Comparison of ENCODE assay signal across 8 cellular contexts in the genomic region with DNA sequence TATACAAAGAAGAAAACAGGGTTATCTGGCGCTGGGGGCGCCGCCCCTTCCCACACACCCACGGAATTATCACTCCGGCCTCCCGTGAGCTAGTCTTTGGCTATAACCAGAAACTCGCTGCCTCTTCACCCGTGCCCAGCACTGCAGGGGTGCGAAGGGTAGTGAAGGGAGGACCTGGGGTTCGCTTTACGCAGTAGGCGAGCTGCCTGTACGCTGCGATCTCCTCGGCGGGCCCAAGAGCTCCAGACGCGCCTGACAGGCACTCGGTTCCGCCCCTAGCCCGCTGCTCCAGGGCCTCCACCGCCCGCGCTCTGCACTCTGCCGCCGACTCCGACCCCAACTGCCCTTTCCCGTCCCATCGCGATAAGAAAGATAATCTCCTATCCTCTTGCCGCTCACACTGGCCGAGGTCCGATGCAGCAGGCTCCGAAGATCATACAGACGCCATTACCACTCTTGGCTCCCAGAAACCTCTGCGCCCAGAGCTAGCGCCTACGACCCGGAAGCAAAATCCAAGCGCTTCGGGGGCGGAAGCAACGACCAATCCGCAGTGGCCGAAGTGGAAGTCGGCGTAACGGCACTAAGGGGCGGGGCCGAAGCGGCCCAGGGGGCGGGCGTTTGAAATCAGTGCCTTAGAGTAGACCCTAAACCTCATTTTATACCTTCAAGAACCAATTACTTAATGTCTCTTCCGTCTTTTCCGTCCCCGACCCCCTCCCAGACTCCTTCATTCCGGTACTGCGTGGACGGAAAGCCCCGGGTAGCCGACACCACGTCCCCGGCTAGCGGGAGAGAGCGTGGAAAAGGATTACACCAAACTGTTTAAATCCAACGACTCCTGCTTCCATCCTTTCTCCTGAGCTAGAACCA. TPM values are rescaled to one million over a fixed set of nuclear protein-coding genes. Genes with fewer than 3 reads are reported as not detected.
A peak's percentile ranks its signal among the peaks of the same experiment; 100 is the strongest.
DNase-seq lines count a peak whose midpoint lies in the region; ATAC-seq and TF ChIP-seq lines count a peak whose summit lies in the region.

Gene CWC15 (minus strand): TSS at position 458 of the 870 bp plus-strand sequence. CDS start 1,371 bp downstream, outside the sequence.
Gene KDM4D (plus strand): TSS at position 611 of the 870 bp plus-strand sequence. CDS start 23,664 bp downstream, outside the sequence.

- peak within 1 kb of the TSS; percentile 83 to 93 (median 90) for H3K27ac ChIP-seq in BLaER1 treated with 17β-estradiol and CSF1 and Interleukin-3, amounts not matched to agents 10 nM and 100 nM
- peak within 1 kb of the TSS; percentile 73 to 82 for H3K27ac ChIP-seq in coronary artery

- peaks cover 33% of the 10 kb centered on the region for H3K4me1 Mint-ChIP-seq in activated CD4-positive, alpha-beta T cell treated with anti-CD3 and anti-CD28 coated beads, Interleukin-2, amount 10 ng/mL, durations not matched to agents 24 days and 14 days

- H3K4me3 Mint-ChIP-seq in activated CD4-positive, alpha-beta T cell treated with anti-CD3 and anti-CD28 coated beads, Interleukin-2, amount 10 ng/mL, durations not matched to agents 24 days and 14 days, result peak within 1 kb of the TSS; percentile 94

- H3K9ac ChIP-seq in BLaER1 treated with 17β-estradiol and CSF1 and Interleukin-3, amounts not matched to agents 10 nM and 100 nM, result peak within 1 kb of the TSS; percentile 90 to 98 (median 95)

- H3K9me3 Mint-ChIP-seq in activated CD4-positive, alpha-beta T cell treated with anti-CD3 and anti-CD28 coated beads, Interleukin-2, amount 10 ng/mL, durations not matched to agents 24 days and 14 days, result peaks cover 6% of the 10 kb centered on the region

- H3K4me1 ChIP-seq in BLaER1 treated with 17β-estradiol and CSF1 and Interleukin-3, amounts not matched to agents 10 nM and 100 nM, result peaks cover 9 to 23% (median 14%) of the 10 kb centered on the region in 10 experiments; a peak in 19 of 20 replicates

- peaks cover 29 to 40% (median 38%) of the 10 kb centered on the region in 11 experiments for H3K36me3 ChIP-seq in BLaER1 treated with 17β-estradiol and CSF1 and Interleukin-3, amounts not matched to agents 10 nM and 100 nM

- H3K27me3 ChIP-seq in BLaER1 treated with 17β-estradiol and CSF1 and Interleukin-3, amounts not matched to agents 10 nM and 100 nM, result no peaks in the 10 kb centered on the region

- intact Hi-C loops in activated CD4-positive, alpha-beta T cell treated with anti-CD3 and anti-CD28 coated beads, Interleukin-2, amount 10 ng/mL, durations not matched to agents 24 days and 14 days (cut with micrococcal nuclease), result loop anchor here (1.0 to 10.0 kb wide), 6 partner anchors 95 to 1189 kb away; partner anchors contain the start of genes ENDOD1, FAM76B, FUT4 and MED17
- intact Hi-C loops in left colon (cut with DNase I, micrococcal nuclease), result loop anchor here in 1 of 2 donors (10.0 kb wide), 1 partner anchor 171 kb away; no protein-coding TSS in a partner anchor

- DNase-seq in NCI-H526 (lab: John Stamatoyannopoulos, UW), result peak; percentile 94 to 99
- DNase-seq in activated CD4-positive, alpha-beta T cell treated with anti-CD3 and anti-CD28 coated beads, Interleukin-2, amount 10 ng/mL, durations not matched to agents 24 days and 14 days, result peak; percentile 98
- DNase-seq in coronary artery (ENCODE audit: low spot score), result peak; percentile 96
- peak; percentile 94 to 95 for DNase-seq in left colon
- DNase-seq in stimulated activated CD4-positive, alpha-beta T cell treated with anti-CD3 and anti-CD28 coated beads, Interleukin-1b, Interleukin-23, amount 100 ng/mL, for 4 hours (ENCODE audit: low read depth in 2 of 2), result peak; percentile 90 to 91

- H4K20me1 ChIP-seq in BLaER1 treated with 17β-estradiol and CSF1 and Interleukin-3, amounts not matched to agents 10 nM and 100 nM, result peaks cover 0 to 21% (median 6%) of the 10 kb centered on the region in 11 experiments; a peak in 6 of 22 replicates

- H3K4me2 ChIP-seq in BLaER1 treated with 17β-estradiol and CSF1 and Interleukin-3, amounts not matched to agents 10 nM and 100 nM, result peak within 1 kb of the TSS; percentile 75 to 96 (median 87)

- H3K9me3 ChIP-seq in BLaER1 treated with 17β-estradiol and CSF1 and Interleukin-3, amounts not matched to agents 10 nM and 100 nM (replicated peaks in 1 of 11), result peaks cover 0 to 7% (median 0%) of the 10 kb centered on the region in 11 experiments; a peak in 2 of 22 replicates

- ATAC-seq in GM19328 (IDR thresholded peaks at IDR 0.05; ENCODE audit: unreplicated experiment) (peak; percentile 100), HG03469 (IDR thresholded peaks at IDR 0.05; ENCODE audit: unreplicated experiment) (peak; percentile 100), left colon (peak; percentile 100)

- peaks cover 31% of the 10 kb centered on the region for H3K36me3 Mint-ChIP-seq in activated CD4-positive, alpha-beta T cell treated with anti-CD3 and anti-CD28 coated beads, Interleukin-2, amount 10 ng/mL, durations not matched to agents 24 days and 14 days (ENCODE audit: low read depth)

- H3K27ac Mint-ChIP-seq in activated CD4-positive, alpha-beta T cell treated with anti-CD3 and anti-CD28 coated beads, Interleukin-2, amount 10 ng/mL, durations not matched to agents 24 days and 14 days, result peak within 1 kb of the TSS; percentile 93

- H3K4me3 ChIP-seq in BLaER1 treated with 17β-estradiol and CSF1 and Interleukin-3, amounts not matched to agents 10 nM and 100 nM, result peak within 1 kb of the TSS; percentile 94 to 100 (median 96)
- peak within 1 kb of the TSS; percentile 86 for H3K4me3 ChIP-seq in coronary artery

- TF ChIP-seq CTCF in coronary artery (IDR thresholded peaks at IDR 0.05), result no peak

- no peaks in the 10 kb centered on the region for H3K27me3 Mint-ChIP-seq in activated CD4-positive, alpha-beta T cell treated with anti-CD3 and anti-CD28 coated beads, Interleukin-2, amount 10 ng/mL, durations not matched to agents 24 days and 14 days

RNA-seq across cellular contexts. Expression of gene CWC15, which starts in this region (rescaled TPM):
- 87.6 and 96.2 TPM in 2 replicates for total RNA-seq in activated CD4-positive, alpha-beta T cell treated with anti-CD3 and anti-CD28 coated beads, Interleukin-2, amount 10 ng/mL, durations not matched to agents 24 days and 14 days
- 10 to 100 TPM; 44.0 to 44.3 TPM for total RNA-seq in left colon

RNA-seq across cellular contexts. Expression of gene KDM4D, which starts in this region (rescaled TPM):
- total RNA-seq in activated CD4-positive, alpha-beta T cell treated with anti-CD3 and anti-CD28 coated beads, Interleukin-2, amount 10 ng/mL, durations not matched to agents 24 days and 14 days, result 1.2 TPM in 2 replicates
- under 1 TPM; 0.25 to 0.55 TPM for total RNA-seq in left colon

Comparison
In these comparisons a context has a peak if more than half of its experiments do, and no peak if none do; other contexts are left out.
1. Peak in every context shown above with its lines: DNase-seq, ATAC-seq, H3K4me3 ChIP-seq and H3K27ac ChIP-seq.